Comparison of ENCODE assay signal across 17 cellular contexts in the genomic region with DNA sequence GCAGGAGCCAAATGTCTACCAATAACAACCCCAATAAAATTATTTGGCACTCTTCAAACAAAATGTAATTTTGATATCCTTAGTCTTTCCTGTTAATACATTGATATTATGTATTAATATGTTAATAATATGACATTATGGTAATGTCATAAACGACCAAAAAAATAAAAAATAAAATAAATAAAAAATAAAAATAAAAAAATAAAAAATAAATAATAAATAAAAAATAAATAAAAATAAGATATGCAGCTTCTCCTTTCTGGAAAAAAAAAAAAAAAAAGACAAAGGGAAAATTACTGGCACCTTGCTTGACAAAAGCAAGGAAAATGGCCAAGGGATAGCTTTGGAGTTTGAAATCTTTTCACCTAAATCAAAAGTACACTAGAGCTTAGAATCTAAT.
DNase-seq lines count a peak whose midpoint lies in the region; ATAC-seq, FAIRE-seq and TF ChIP-seq lines count a peak whose summit lies in the region.
"Had no signal": no experiment of that assay in that cellular context is flagged by ENCODE, and none has a peak within 500 bp of the region (broad histone marks: within the 10 kb centered on the region; RNA-seq: fewer than 3 reads in every experiment).

No MANE protein-coding gene starts in this region.

- no peaks in the 10 kb centered on the region for H3K36me3 ChIP-seq in neural progenitor cell
- H3K36me3 ChIP-seq: BLaER1 treated with 17β-estradiol and CSF1 and Interleukin-3, amounts not matched to agents 10 nM and 100 nM had no signal

- intact Hi-C loops in natural killer cell (cut with micrococcal nuclease): no loop called here

- H3K27me3 ChIP-seq in neural progenitor cell: no peaks in the 10 kb centered on the region
- H3K27me3 ChIP-seq: BLaER1 treated with 17β-estradiol and CSF1 and Interleukin-3, amounts not matched to agents 10 nM and 100 nM had no signal

- no peaks in the 10 kb centered on the region for H4K20me1 ChIP-seq in neural progenitor cell (ENCODE audit: low read depth)
- H4K20me1 ChIP-seq: BLaER1 treated with 17β-estradiol and CSF1 and Interleukin-3, amounts not matched to agents 10 nM and 100 nM had no signal

- H3K79me2 ChIP-seq in neural progenitor cell (ENCODE audit: low read depth): no peaks in the 10 kb centered on the region

- H3K9me3 ChIP-seq in neural progenitor cell (ENCODE audit: low read depth): no peaks in the 10 kb centered on the region
- H3K9me3 ChIP-seq: BLaER1 treated with 17β-estradiol and CSF1 and Interleukin-3, amounts not matched to agents 10 nM and 100 nM had no signal

- H3K4me1 ChIP-seq in neural progenitor cell: peaks cover 23% of the 10 kb centered on the region

- TF ChIP-seq CTCF in neural progenitor cell (IDR thresholded peaks at IDR 0.05) (no peak), natural killer cell (IDR thresholded peaks at IDR 0.05) (no peak), endothelial cell (IDR thresholded peaks at IDR 0.05; ENCODE audit: unreplicated experiment) (no peak)

- ATAC-seq in GM19035 (IDR thresholded peaks at IDR 0.05; ENCODE audit: unreplicated experiment): no peak
- ATAC-seq in natural killer cell: no peak
- ATAC-seq: CD8-positive, alpha-beta T cell; GM12878 had no signal

- no peak overlapping the region for H3K9ac ChIP-seq in neural progenitor cell
- H3K9ac ChIP-seq: BLaER1 treated with 17β-estradiol and CSF1 and Interleukin-3, amounts not matched to agents 10 nM and 100 nM had no signal

- H3K27me3 Mint-ChIP-seq in neural progenitor cell (ENCODE audit: insufficient read depth, low read depth) (peaks cover 2% of the 10 kb centered on the region), natural killer cell (ENCODE audit: low read depth in 2 of 2) (no peaks in the 10 kb centered on the region), endothelial cell (ENCODE audit: unreplicated experiment) (peaks cover 2% of the 10 kb centered on the region)
- H3K27me3 Mint-ChIP-seq: B cell had no signal

- H3K4me3 ChIP-seq in neural progenitor cell: no peak overlapping the region
- H3K4me3 ChIP-seq: BLaER1 treated with 17β-estradiol and CSF1 and Interleukin-3, amounts not matched to agents 10 nM and 100 nM; GM12878 had no signal

- H3K27ac Mint-ChIP-seq in neural progenitor cell (no peak overlapping the region), natural killer cell (no peak overlapping the region), endothelial cell (ENCODE audit: unreplicated experiment) (no peak overlapping the region)
- H3K27ac Mint-ChIP-seq: B cell; CD8-positive, alpha-beta T cell; H9 had no signal

- DNase-seq in neural progenitor cell (ENCODE audit: low spot score): no peak
- DNase-seq in natural killer cell: no peak
- DNase-seq in NCI-H748 treated with DMSO at 0.1 percent for 48 hours (lab: John Stamatoyannopoulos, UW): no peak
- DNase-seq in endothelial cell (ENCODE audit: low spot score): no peak
- DNase-seq: 8988T; Calu3; CD8-positive, alpha-beta T cell; DMS79 treated with DMSO at 0.1 percent for 48 hours; H9 had no signal

- H3K9me3 Mint-ChIP-seq in neural progenitor cell (no peaks in the 10 kb centered on the region), natural killer cell (peaks cover 2 to 3% of the 10 kb centered on the region in 2 donors), endothelial cell (ENCODE audit: unreplicated experiment) (no peaks in the 10 kb centered on the region)
- H3K9me3 Mint-ChIP-seq: H9 had no signal

- H3K36me3 Mint-ChIP-seq in neural progenitor cell (no peaks in the 10 kb centered on the region), natural killer cell (no peaks in the 10 kb centered on the region), endothelial cell (ENCODE audit: low read depth, unreplicated experiment) (no peaks in the 10 kb centered on the region)
- H3K36me3 Mint-ChIP-seq: CD8-positive, alpha-beta T cell had no signal

- H3F3A ChIP-seq in neural progenitor cell (ENCODE audit: low read depth): peaks cover 3% of the 10 kb centered on the region

- FAIRE-seq in G401.6 (lab: Jason Lieb, UNC) (peak; percentile 85), colon (lab: Jason Lieb, UNC) (peak; percentile 85)
- FAIRE-seq: GM12878, GM19239, H1 had no signal

- no peak overlapping the region for H3K27ac ChIP-seq in neural progenitor cell
- H3K27ac ChIP-seq: BLaER1 treated with 17β-estradiol and CSF1 and Interleukin-3, amounts not matched to agents 10 nM and 100 nM had no signal

- H3K4me1 Mint-ChIP-seq in neural progenitor cell: peaks cover 27% of the 10 kb centered on the region
- H3K4me1 Mint-ChIP-seq in natural killer cell: no peaks in the 10 kb centered on the region
- H3K4me1 Mint-ChIP-seq in endothelial cell (ENCODE audit: unreplicated experiment): peaks cover 14% of the 10 kb centered on the region
- H3K4me1 Mint-ChIP-seq: B cell had no signal

- no peak overlapping the region for H2AFZ ChIP-seq in neural progenitor cell (replicated peaks)

- peak overlapping the region; percentile 28 for H3K4me2 ChIP-seq in neural progenitor cell

- H3K4me3 Mint-ChIP-seq in neural progenitor cell (no peak overlapping the region), natural killer cell (no peak overlapping the region), endothelial cell (ENCODE audit: unreplicated experiment) (no peak overlapping the region)
- H3K4me3 Mint-ChIP-seq: B cell; CD8-positive, alpha-beta T cell; H9 had no signal
